Comparison of ENCODE assay signal across 20 cellular contexts in the genomic region with DNA sequence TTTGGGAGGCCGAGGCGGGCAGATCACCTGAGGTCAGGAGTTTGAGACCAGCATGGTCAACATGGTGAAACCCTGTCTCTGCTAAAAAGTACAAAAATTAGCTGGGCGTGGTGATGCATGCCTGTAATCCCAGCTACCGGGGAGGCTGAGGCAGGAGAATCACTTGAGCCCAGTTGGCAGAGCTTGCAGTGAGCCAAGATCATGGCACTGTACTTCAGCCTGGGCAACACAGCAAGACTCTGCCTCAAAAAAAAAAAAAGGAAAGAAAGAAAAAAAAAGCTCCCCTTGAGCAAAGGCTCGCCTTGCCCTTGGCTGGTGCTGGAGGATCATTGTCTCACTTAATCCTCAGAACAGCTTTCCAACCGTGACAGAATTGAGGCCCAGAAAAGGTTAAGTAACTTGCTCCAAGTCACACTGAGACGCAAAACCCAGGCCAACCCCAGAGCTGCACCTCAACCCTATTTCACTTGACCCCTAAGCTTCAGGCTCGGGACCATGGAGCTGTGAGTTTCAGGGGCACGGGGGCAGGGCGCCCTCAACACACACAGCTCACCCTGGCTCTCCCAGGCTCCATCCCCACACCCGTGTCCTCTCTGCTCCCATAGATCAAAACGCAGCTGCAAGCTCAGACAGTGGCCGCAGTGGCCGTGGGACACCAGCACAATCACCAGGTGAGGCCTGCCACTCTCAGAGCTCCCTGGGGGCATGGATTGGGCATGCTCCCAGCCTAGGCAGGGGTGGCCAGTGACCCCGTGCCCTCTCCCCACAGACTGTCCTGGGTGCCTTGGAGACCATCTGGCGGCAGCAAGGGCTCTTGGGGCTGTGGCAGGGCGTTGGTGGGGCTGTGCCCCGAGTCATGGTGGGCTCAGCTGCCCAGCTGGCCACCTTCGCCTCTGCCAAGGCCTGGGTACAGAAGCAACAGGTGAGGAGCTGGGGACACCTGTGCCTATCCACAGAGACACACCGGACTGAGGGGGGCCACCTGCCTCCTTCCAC. TPM values are rescaled to one million over a fixed set of nuclear protein-coding genes. Genes with fewer than 3 reads are reported as not detected.
A peak's percentile ranks its signal among the peaks of the same experiment; 100 is the strongest.
DNase-seq lines count a peak whose midpoint lies in the region; ATAC-seq and TF ChIP-seq lines count a peak whose summit lies in the region.
"Had no signal": no experiment of that assay in that cellular context is flagged by ENCODE, and none has a peak within 500 bp of the region (broad histone marks: within the 10 kb centered on the region; RNA-seq: fewer than 3 reads in every experiment).

No MANE protein-coding gene starts in this region.

- H3K4me1 Mint-ChIP-seq in stimulated activated naive B cell treated with anti-CD40 and anti-IgM and Interleukin-4, amounts not matched to agents 10 μg/mL and 1 μg/mL and 100 μg/mL, for 72 hours: peaks cover 5 to 20% of the 10 kb centered on the region in 2 donors

- no peak overlapping the region for H3K4me2 ChIP-seq in GM23248 (ENCODE audit: unreplicated experiment)

- H3K9me3 Mint-ChIP-seq in stimulated activated naive B cell treated with anti-CD40 and anti-IgM and Interleukin-4, amounts not matched to agents 10 μg/mL and 1 μg/mL and 100 μg/mL, for 72 hours: no peaks in the 10 kb centered on the region
- H3K9me3 Mint-ChIP-seq: activated naive CD8-positive, alpha-beta T cell treated with anti-CD3 and anti-CD28 coated beads for 36 hours; activated T-cell treated with anti-CD3 and anti-CD28 coated beads, Interleukin-2, amount 50 U/mL, for 4 hours had no signal

- H3K79me2 ChIP-seq in GM23248 (ENCODE audit: insufficient read depth): no peaks in the 10 kb centered on the region

- H3K27ac Mint-ChIP-seq in stimulated activated naive B cell treated with anti-CD40 and anti-IgM and Interleukin-4, amounts not matched to agents 10 μg/mL and 1 μg/mL and 100 μg/mL, for 72 hours: peak overlapping the region; percentile 62
- H3K27ac Mint-ChIP-seq: activated naive CD8-positive, alpha-beta T cell treated with anti-CD3 and anti-CD28 coated beads for 36 hours had no signal

- no peak for TF ChIP-seq CTCF in ascending aorta (IDR thresholded peaks at IDR 0.05)

- 78 to 79% methylated on average over 20 of the region's 20 CpGs for WGBS in GM23248 (ENCODE audit: low coverage in 1 of 2, low lambda C conversion rate in 2 of 2, missing lambda C conversion rate in 2 of 2), 2 experiments

- DNase-seq in NCI-H82 treated with DMSO at 0.1 percent for 48 hours (lab: John Stamatoyannopoulos, UW; ENCODE audit: unreplicated experiment): peak; percentile 16
- no peak for DNase-seq in ascending aorta (ENCODE audit: low spot score in 2 of 2)
- no peak for DNase-seq in stimulated activated naive B cell treated with anti-CD40 and anti-IgM and Interleukin-4, amounts not matched to agents 10 μg/mL and 1 μg/mL and 100 μg/mL, for 72 hours
- DNase-seq in COLO668 (lab: John Stamatoyannopoulos, UW; ENCODE audit: unreplicated experiment): no peak
- DNase-seq in GM23248: no peak
- DNase-seq in head of caudate nucleus: no peak
- DNase-seq: activated CD4-positive, alpha-beta T cell treated with anti-CD3 and anti-CD28 coated beads, Interleukin-2, amount 50 U/mL, for 1 hour; activated naive CD8-positive, alpha-beta T cell treated with anti-CD3 and anti-CD28 coated beads for 36 hours; activated T-cell treated with anti-CD3 and anti-CD28 coated beads, Interleukin-2, amount 50 U/mL, for 4 hours; BE2C; DMS153; dorsolateral prefrontal cortex; MG63; NCI-H1694; NCI-H226 had no signal

- peak overlapping the region; percentile 62 to 81 for H3K27ac ChIP-seq in ascending aorta
- no peak overlapping the region for H3K27ac ChIP-seq in GM23248
- H3K27ac ChIP-seq: suprapubic skin had no signal

- ATAC-seq in stimulated activated naive B cell treated with anti-CD40 and anti-IgM and Interleukin-4, amounts not matched to agents 10 μg/mL and 1 μg/mL and 100 μg/mL, for 72 hours (replicated peaks): no peak
- ATAC-seq: activated T-cell treated with anti-CD3 and anti-CD28 coated beads, Interleukin-2, amount 50 U/mL, for 4 hours; HCT116; SK-N-SH treated with all-trans-retinoic acid at 6 μM for 48 hours had no signal

- H3K4me3 ChIP-seq in ascending aorta: no peak overlapping the region
- H3K4me3 ChIP-seq in mucosa of stomach (ENCODE audit: low read length): no peak overlapping the region
- no peak overlapping the region for H3K4me3 ChIP-seq in GM23248
- H3K4me3 ChIP-seq: dorsolateral prefrontal cortex, MG63, suprapubic skin had no signal

- H3K27me3 ChIP-seq in ascending aorta: no peaks in the 10 kb centered on the region
- H3K27me3 ChIP-seq in mucosa of stomach (ENCODE audit: control insufficient read depth, insufficient read depth, low read length): no peaks in the 10 kb centered on the region
- H3K27me3 ChIP-seq in GM23248 (replicated peaks; ENCODE audit: insufficient read depth): no peaks in the 10 kb centered on the region
- H3K27me3 ChIP-seq: BE2C, dorsolateral prefrontal cortex, MG63, suprapubic skin had no signal

- in situ Hi-C loops in GM23248 (cut with MboI): no loop called here

- H4K20me1 ChIP-seq in GM23248 (ENCODE audit: insufficient read depth): no peaks in the 10 kb centered on the region

- H2AFZ ChIP-seq in GM23248: no peak overlapping the region

- H3K4me3 Mint-ChIP-seq in stimulated activated naive B cell treated with anti-CD40 and anti-IgM and Interleukin-4, amounts not matched to agents 10 μg/mL and 1 μg/mL and 100 μg/mL, for 72 hours: no peak overlapping the region
- H3K4me3 Mint-ChIP-seq: activated naive CD8-positive, alpha-beta T cell treated with anti-CD3 and anti-CD28 coated beads for 36 hours; activated T-cell treated with anti-CD3 and anti-CD28 coated beads, Interleukin-2, amount 50 U/mL, for 4 hours had no signal

- H3K36me3 ChIP-seq in ascending aorta (peaks cover 17 to 35% of the 10 kb centered on the region in 2 donors), mucosa of stomach (ENCODE audit: control insufficient read depth, insufficient read depth, low read length) (peaks cover 5% of the 10 kb centered on the region), GM23248 (ENCODE audit: low read depth) (no peaks in the 10 kb centered on the region)
- H3K36me3 ChIP-seq: BE2C had no signal

- H3K27me3 Mint-ChIP-seq in stimulated activated naive B cell treated with anti-CD40 and anti-IgM and Interleukin-4, amounts not matched to agents 10 μg/mL and 1 μg/mL and 100 μg/mL, for 72 hours: no peaks in the 10 kb centered on the region
- H3K27me3 Mint-ChIP-seq: activated naive CD8-positive, alpha-beta T cell treated with anti-CD3 and anti-CD28 coated beads for 36 hours had no signal

- intact Hi-C loops in ascending aorta (cut with DNase I) (loop anchor here (5.0 kb wide), 1 partner anchor 55 kb away; a partner anchor contains a TSS), head of caudate nucleus (cut with DNase I) (no loop called here)

- H3K36me3 Mint-ChIP-seq in stimulated activated naive B cell treated with anti-CD40 and anti-IgM and Interleukin-4, amounts not matched to agents 10 μg/mL and 1 μg/mL and 100 μg/mL, for 72 hours: peaks cover 11 to 20% of the 10 kb centered on the region in 2 donors
- H3K36me3 Mint-ChIP-seq: activated naive CD8-positive, alpha-beta T cell treated with anti-CD3 and anti-CD28 coated beads for 36 hours had no signal

- peak overlapping the region; percentile 2 for H3K9ac ChIP-seq in mucosa of stomach (ENCODE audit: low read length)
- no peak overlapping the region for H3K9ac ChIP-seq in GM23248

- no peaks in the 10 kb centered on the region for H3K9me2 ChIP-seq in GM23248 (ENCODE audit: insufficient read depth)

- no peaks in the 10 kb centered on the region for H3F3A ChIP-seq in GM23248 (ENCODE audit: insufficient read depth)

- H3K4me1 ChIP-seq in ascending aorta (peaks cover 18 to 40% of the 10 kb centered on the region in 2 donors), mucosa of stomach (ENCODE audit: control insufficient read depth, insufficient read depth, low read length) (peaks cover 54% of the 10 kb centered on the region), GM23248 (ENCODE audit: insufficient read depth) (no peaks in the 10 kb centered on the region)
- H3K4me1 ChIP-seq: BE2C had no signal

- H3K9me3 ChIP-seq in ascending aorta (no peaks in the 10 kb centered on the region), mucosa of stomach (ENCODE audit: control insufficient read depth, low read length) (no peaks in the 10 kb centered on the region), GM23248 (ENCODE audit: low read depth) (no peaks in the 10 kb centered on the region)
- H3K9me3 ChIP-seq: BE2C, MG63, suprapubic skin had no signal

RNA-seq across cellular contexts. Expression of a gene that starts 1.6 kb away (rescaled TPM):
- 5.7 TPM for total RNA-seq in ascending aorta
- 0.13 and 0.54 TPM in 2 replicates for total RNA-seq in GM23248 (2014; rRNA removed; shearing (Covaris generic))
- 0.20 and 0.29 TPM in 2 replicates for polyA plus RNA-seq in GM23248 (2016; fragmentation: Nextera tagmentation; extraction: Ambion mirVana)

RNA-seq across cellular contexts. Expression of a gene that starts 4.7 kb away (rescaled TPM):
- total RNA-seq in ascending aorta: not detected
- total RNA-seq in GM23248 (2014; rRNA removed; shearing (Covaris generic)): not detected in 2 replicates
- polyA plus RNA-seq in GM23248 (2016; fragmentation: Nextera tagmentation; extraction: Ambion mirVana): not detected in 2 replicates
- total RNA-seq: activated naive CD8-positive, alpha-beta T cell treated with anti-CD3 and anti-CD28 coated beads for 36 hours; activated T-cell treated with anti-CD3 and anti-CD28 coated beads, Interleukin-2, amount 50 U/mL, for 4 hours; dorsolateral prefrontal cortex; fibroblast of lung; suprapubic skin had no signal
- polyA plus RNA-seq: fibroblast of lung had no signal

RNA-seq across cellular contexts. Expression of a gene that starts 21.0 kb away (rescaled TPM):
- total RNA-seq in ascending aorta: 641 TPM
- 59.6 and 69.9 TPM in 2 replicates for total RNA-seq in GM23248 (2014; rRNA removed; shearing (Covaris generic))
- polyA plus RNA-seq in GM23248 (2016; fragmentation: Nextera tagmentation; extraction: Ambion mirVana): 63.3 and 67.3 TPM in 2 replicates
- total RNA-seq: activated naive CD8-positive, alpha-beta T cell treated with anti-CD3 and anti-CD28 coated beads for 36 hours had no signal

RNA-seq across cellular contexts. Expression of a gene that starts 53.5 kb away (rescaled TPM):
- total RNA-seq in ascending aorta: 129 TPM
- 52.9 and 67.9 TPM in 2 replicates for total RNA-seq in GM23248 (2014; rRNA removed; shearing (Covaris generic))
- 14.8 and 14.9 TPM in 2 replicates for polyA plus RNA-seq in GM23248 (2016; fragmentation: Nextera tagmentation; extraction: Ambion mirVana)
